10 cellular contexts compared by ENCODE assay signal in genomic region chr10:114437456-114438292, GRCh38. TPM values are rescaled to one million over a fixed set of nuclear protein-coding genes. Genes with fewer than 3 reads are reported as not detected.
A peak's percentile ranks its signal among the peaks of the same experiment; 100 is the strongest.
DNase-seq lines count a peak whose midpoint lies in the region; ATAC-seq and TF ChIP-seq lines count a peak whose summit lies in the region.
"Had no signal": no experiment of that assay in that cellular context is flagged by ENCODE, and none has a peak within 500 bp of the region (broad histone marks: within the 10 kb centered on the region; RNA-seq: fewer than 3 reads in every experiment).

No MANE protein-coding gene starts in this region.

- peaks cover 17% of the 10 kb centered on the region for H3K4me1 ChIP-seq in parathyroid adenoma

- H3K9me3 ChIP-seq in parathyroid adenoma (ENCODE audit: control insufficient read depth, low read length) = no peaks in the 10 kb centered on the region

- H3K4me3 ChIP-seq in GM06990 (replicated peaks; ENCODE audit: low read depth, low read length) (no peak overlapping the region), LNCaP clone FGC (ENCODE audit: low read depth, low read length) (no peak overlapping the region), parathyroid adenoma (ENCODE audit: low read depth, low read length) (no peak overlapping the region)

- no peak overlapping the region for H3K27ac ChIP-seq in parathyroid adenoma

- TF ChIP-seq CTCF in GM06990 (IDR thresholded peaks at IDR 0.05; ENCODE audit: insufficient read depth, low read length, poor library complexity, severe bottlenecking) = peak; percentile 45
- peak; percentile 50 for TF ChIP-seq CTCF in LNCaP clone FGC (IDR thresholded peaks at IDR 0.05; ENCODE audit: control insufficient read depth, extremely low read depth, insufficient read depth)
- peak; percentile 66 for TF ChIP-seq CTCF in parathyroid adenoma (IDR thresholded peaks at IDR 0.05)

- H2AFZ ChIP-seq in parathyroid adenoma = no peak overlapping the region

- H3K4me2 ChIP-seq in parathyroid adenoma (ENCODE audit: low read length) = no peak overlapping the region

- no peak for DNase-seq in GM06990 (ENCODE audit: extremely low read depth, insufficient read length)
- no peak for DNase-seq in LNCaP clone FGC (ENCODE audit: low read depth)
- DNase-seq in dermis blood vessel endothelial cell = peak; percentile 52
- no peak for DNase-seq in stimulated activated naive CD8-positive, alpha-beta T cell treated with anti-CD3 and anti-CD28 coated beads, Interleukin-15, Interleukin-2, amounts not matched to agents 100 U/mL and 50 U/mL, for 24 hours
- DNase-seq in G401 (ENCODE audit: low spot score) = no peak
- DNase-seq: activated B cell treated with CpG ODN at 0.5 μM for 24 hours; stimulated activated naive CD4-positive, alpha-beta T cell treated with Interleukin-2 at 50 U/mL for 16 hours had no signal

- H3K79me2 ChIP-seq in parathyroid adenoma = peaks cover 2% of the 10 kb centered on the region

- no peaks in the 10 kb centered on the region for H3K27me3 ChIP-seq in GM06990 (replicated peaks; ENCODE audit: control insufficient read depth, insufficient read depth, low read length)
- no peaks in the 10 kb centered on the region for H3K27me3 ChIP-seq in parathyroid adenoma (ENCODE audit: control insufficient read depth, insufficient read depth, low read length)

- H3K36me3 ChIP-seq in GM06990 (ENCODE audit: control insufficient read depth, insufficient read depth, low read length) (peaks cover 3% of the 10 kb centered on the region), parathyroid adenoma (ENCODE audit: control insufficient read depth, insufficient read depth, low read length) (no peaks in the 10 kb centered on the region)

- no peak for ATAC-seq in stimulated activated naive CD8-positive, alpha-beta T cell treated with anti-CD3 and anti-CD28 coated beads, Interleukin-15, Interleukin-2, amounts not matched to agents 100 U/mL and 50 U/mL, for 24 hours
- no peak for ATAC-seq in HG03460 (IDR thresholded peaks at IDR 0.05; ENCODE audit: unreplicated experiment)
- no peak for ATAC-seq in HG02884 (IDR thresholded peaks at IDR 0.05; ENCODE audit: unreplicated experiment)

- no peak overlapping the region for H3K9ac ChIP-seq in parathyroid adenoma

- in situ Hi-C loops in G401 (cut with HindIII; ENCODE audit: low sequenced_read_pairs) = no loop called here

RNA-seq across cellular contexts. Expression of gene AFAP1L2, which starts 33.4 kb away (rescaled TPM):
- total RNA-seq in dermis blood vessel endothelial cell = 7.6 and 27.7 TPM in 2 replicates
- 0.10 TPM in 1 of 2 replicates, not detected in the other for total RNA-seq in G401 (2014; rRNA removed; shearing (Covaris generic))
